Comparison of ENCODE assay signal across 21 cellular contexts in the genomic region with DNA sequence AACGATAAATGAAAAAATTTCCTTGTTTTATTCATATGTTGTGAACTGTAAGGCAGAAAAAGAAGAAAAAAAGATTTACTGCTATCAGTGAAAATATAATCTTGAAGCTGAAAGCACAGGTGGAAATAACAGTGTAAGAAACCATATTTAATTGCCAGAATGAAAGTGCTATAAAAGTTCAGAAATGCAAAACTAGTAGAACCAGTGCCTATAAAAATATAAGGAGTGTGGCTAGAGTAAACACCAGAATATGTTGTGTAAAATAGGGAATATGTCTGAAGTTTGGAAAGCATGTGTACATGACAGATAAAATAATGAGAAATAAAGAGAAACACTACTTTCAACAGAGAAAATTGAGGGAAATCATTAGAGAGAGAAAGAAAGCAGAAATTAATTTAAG.
DNase-seq lines count a peak whose midpoint lies in the region; ATAC-seq and TF ChIP-seq lines count a peak whose summit lies in the region.
"Had no signal": no experiment of that assay in that cellular context is flagged by ENCODE, and none has a peak within 500 bp of the region (broad histone marks: within the 10 kb centered on the region; RNA-seq: fewer than 3 reads in every experiment).

No MANE protein-coding gene starts in this region.

- H3K27ac ChIP-seq in VCaP (peak overlapping the region; percentile 72), colonic mucosa (peak overlapping the region; percentile 10), adrenal gland (no peak overlapping the region)
- H3K27ac ChIP-seq: BLaER1 treated with 17β-estradiol and CSF1 and Interleukin-3, amounts not matched to agents 10 nM and 100 nM; C4-2B had no signal

- WGBS in adrenal gland, 4 donors, result 46 to 57% (median 52%) methylated on average over 1 of the region's 1 CpG

- DNase-seq in colonic mucosa, result no peak
- DNase-seq in mucosa of descending colon, result no peak
- no peak for DNase-seq in adrenal gland
- no peak for DNase-seq in occipital lobe (lab: John Stamatoyannopoulos, UW)
- DNase-seq in AML-193 (lab: John Stamatoyannopoulos, UW), result no peak
- DNase-seq: 8988T; ACHN; Caco-2; Calu3; CD4-positive, alpha-beta T cell; CD8-positive, alpha-beta T cell; DMS53; DMS79; DND-41; EL; GDM1 had no signal

- no peak overlapping the region for H3K4me3 ChIP-seq in colonic mucosa
- no peak overlapping the region for H3K4me3 ChIP-seq in mucosa of descending colon
- H3K4me3 ChIP-seq in adrenal gland, result no peak overlapping the region
- H3K4me3 ChIP-seq: BLaER1 treated with 17β-estradiol and CSF1 and Interleukin-3, amounts not matched to agents 10 nM and 100 nM; GM12878 had no signal

- intact Hi-C loops in colonic mucosa (cut with DNase I) (no loop called here), mucosa of descending colon (cut with DNase I, micrococcal nuclease) (no loop called here), adrenal gland (cut with DNase I) (no loop called here)

- ATAC-seq in mucosa of descending colon (peak; percentile 77), GM18502 (IDR thresholded peaks at IDR 0.05; ENCODE audit: poor library complexity, unreplicated experiment) (no peak)
- ATAC-seq: CD8-positive, alpha-beta T cell; GM12878 had no signal

- H3K9ac ChIP-seq in colonic mucosa (ENCODE audit: low read depth in 2 of 2, low read length in 2 of 2), result no peak overlapping the region
- H3K9ac ChIP-seq: BLaER1 treated with 17β-estradiol and CSF1 and Interleukin-3, amounts not matched to agents 10 nM and 100 nM had no signal

- no peak for TF ChIP-seq CTCF in VCaP (conservative IDR thresholded peaks at IDR 0.05)
- no peak for TF ChIP-seq CTCF in colonic mucosa (IDR thresholded peaks at IDR 0.05)
- TF ChIP-seq CTCF in mucosa of descending colon (IDR thresholded peaks at IDR 0.05), result no peak
- TF ChIP-seq CTCF in adrenal gland (IDR thresholded peaks at IDR 0.05), result no peak

- TF ChIP-seq POLR2A in adrenal gland (IDR thresholded peaks at IDR 0.05), result no peak

- H3K9me3 ChIP-seq in colonic mucosa (no peaks in the 10 kb centered on the region), mucosa of descending colon (peaks cover 3% of the 10 kb centered on the region), adrenal gland (replicated peaks in 1 of 3) (no peaks in the 10 kb centered on the region)

- H3K27me3 ChIP-seq in colonic mucosa (no peaks in the 10 kb centered on the region), adrenal gland (no peaks in the 10 kb centered on the region)
- H3K27me3 ChIP-seq: BLaER1 treated with 17β-estradiol and CSF1 and Interleukin-3, amounts not matched to agents 10 nM and 100 nM had no signal

- H3K36me3 ChIP-seq in colonic mucosa, result no peaks in the 10 kb centered on the region
- no peaks in the 10 kb centered on the region for H3K36me3 ChIP-seq in mucosa of descending colon (ENCODE audit: low read depth)
- H3K36me3 ChIP-seq in adrenal gland (replicated peaks in 1 of 2), result no peaks in the 10 kb centered on the region
- H3K36me3 ChIP-seq: BLaER1 treated with 17β-estradiol and CSF1 and Interleukin-3, amounts not matched to agents 10 nM and 100 nM had no signal

- no peaks in the 10 kb centered on the region for H3K4me1 ChIP-seq in colonic mucosa
- no peaks in the 10 kb centered on the region for H3K4me1 ChIP-seq in mucosa of descending colon (ENCODE audit: low read depth)
- H3K4me1 ChIP-seq in adrenal gland (replicated peaks in 1 of 2), result no peaks in the 10 kb centered on the region
- H3K4me1 ChIP-seq: BLaER1 treated with 17β-estradiol and CSF1 and Interleukin-3, amounts not matched to agents 10 nM and 100 nM; Caco-2 had no signal

Comparison
In these comparisons a context has a peak if more than half of its experiments do, and no peak if none do; other contexts are left out.
1. H3K27ac ChIP-seq: peak in VCaP (single experiment) and colonic mucosa (single experiment); none in adrenal gland (0 of 5).